ENCODE assay signal across 7 cellular contexts in genomic region chr17:68378202-68379149, GRCh38.
DNase-seq lines count a peak whose midpoint lies in the region; ATAC-seq lines count a peak whose summit lies in the region.

No MANE protein-coding gene starts in this region.

- 15 to 21% (median 18%) methylated on average over 23 of the region's 23 CpGs for WGBS in adipose tissue, 3 donors

- intact Hi-C loops in left ventricle myocardium superior (cut with micrococcal nuclease): no loop called here

- peak overlapping the region; percentile 96 for H3K27ac ChIP-seq in adipose tissue (ENCODE audit: low read depth, low read length)

- peak; percentile 63 for DNase-seq in HS-5 (ENCODE audit: low read depth)
- DNase-seq in left ventricle myocardium superior: peak; percentile 97
- DNase-seq in putamen (ENCODE audit: low spot score): peak; percentile 47
- no peak for DNase-seq in stimulated activated CD4-positive, alpha-beta T cell treated with anti-CD3 and anti-CD28 coated beads, Interleukin-2, amount 100 ng/mL, for 24 hours

- ATAC-seq in left ventricle myocardium superior (peak; percentile 92), HG02588 (IDR thresholded peaks at IDR 0.05; ENCODE audit: unreplicated experiment) (no peak), HG03571 (IDR thresholded peaks at IDR 0.05; ENCODE audit: unreplicated experiment) (no peak)

Comparison
In these comparisons a context has a peak if more than half of its experiments do, and no peak if none do; other contexts are left out.
1. DNase-seq: peak in HS-5 (single experiment), left ventricle myocardium superior (single experiment) and putamen (single experiment); none in stimulated activated CD4-positive, alpha-beta T cell treated with anti-CD3 and anti-CD28 coated beads, Interleukin-2, amount 100 ng/mL, for 24 hours (0 of 2).